In the genomic region with DNA sequence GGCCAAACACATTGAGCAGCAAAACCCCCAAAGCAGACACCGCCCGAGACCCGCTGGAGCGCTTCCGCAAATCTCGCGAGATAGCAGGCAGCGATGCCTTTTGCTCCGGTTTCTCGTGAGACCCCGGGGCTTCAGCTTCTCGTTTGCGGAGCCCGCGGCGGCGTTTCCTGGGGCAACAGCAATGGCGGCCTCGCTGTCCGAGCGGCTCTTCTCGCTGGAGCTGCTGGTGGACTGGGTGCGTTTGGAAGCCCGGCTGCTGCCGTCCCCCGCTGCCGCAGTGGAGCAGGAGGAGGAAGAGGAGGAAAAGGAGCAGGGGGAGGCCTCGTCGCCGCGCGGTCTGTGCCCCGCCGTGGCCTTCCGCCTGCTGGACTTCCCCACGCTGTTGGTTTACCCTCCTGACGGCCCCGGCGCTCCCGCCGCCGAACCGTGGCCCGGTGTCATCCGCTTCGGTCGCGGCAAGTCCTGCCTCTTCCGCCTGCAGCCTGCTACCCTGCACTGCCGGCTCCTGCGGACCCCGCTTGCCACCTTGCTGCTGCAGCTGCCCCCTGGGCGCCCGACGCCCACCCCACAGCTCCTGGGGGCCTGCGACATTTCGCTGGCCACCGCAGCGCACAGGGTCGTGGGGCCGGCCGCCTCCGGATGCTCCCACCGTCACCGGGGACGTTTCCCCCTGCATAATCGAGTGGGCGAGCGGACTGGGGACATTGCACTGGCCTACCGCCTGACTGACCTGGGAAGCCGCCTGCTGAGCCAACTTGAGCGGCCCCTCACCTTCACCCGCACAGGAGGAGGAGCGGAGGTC, we compare ENCODE assay signal across 9 cellular contexts. TPM values are rescaled to one million over a fixed set of nuclear protein-coding genes. Genes with fewer than 3 reads are reported as not detected.
DNase-seq lines count a peak whose midpoint lies in the region; ATAC-seq, FAIRE-seq and TF ChIP-seq lines count a peak whose summit lies in the region.
"Had no signal": no experiment of that assay in that cellular context is flagged by ENCODE, and none has a peak within 500 bp of the region (broad histone marks: within the 10 kb centered on the region; RNA-seq: fewer than 3 reads in every experiment).

A gene with protein sequence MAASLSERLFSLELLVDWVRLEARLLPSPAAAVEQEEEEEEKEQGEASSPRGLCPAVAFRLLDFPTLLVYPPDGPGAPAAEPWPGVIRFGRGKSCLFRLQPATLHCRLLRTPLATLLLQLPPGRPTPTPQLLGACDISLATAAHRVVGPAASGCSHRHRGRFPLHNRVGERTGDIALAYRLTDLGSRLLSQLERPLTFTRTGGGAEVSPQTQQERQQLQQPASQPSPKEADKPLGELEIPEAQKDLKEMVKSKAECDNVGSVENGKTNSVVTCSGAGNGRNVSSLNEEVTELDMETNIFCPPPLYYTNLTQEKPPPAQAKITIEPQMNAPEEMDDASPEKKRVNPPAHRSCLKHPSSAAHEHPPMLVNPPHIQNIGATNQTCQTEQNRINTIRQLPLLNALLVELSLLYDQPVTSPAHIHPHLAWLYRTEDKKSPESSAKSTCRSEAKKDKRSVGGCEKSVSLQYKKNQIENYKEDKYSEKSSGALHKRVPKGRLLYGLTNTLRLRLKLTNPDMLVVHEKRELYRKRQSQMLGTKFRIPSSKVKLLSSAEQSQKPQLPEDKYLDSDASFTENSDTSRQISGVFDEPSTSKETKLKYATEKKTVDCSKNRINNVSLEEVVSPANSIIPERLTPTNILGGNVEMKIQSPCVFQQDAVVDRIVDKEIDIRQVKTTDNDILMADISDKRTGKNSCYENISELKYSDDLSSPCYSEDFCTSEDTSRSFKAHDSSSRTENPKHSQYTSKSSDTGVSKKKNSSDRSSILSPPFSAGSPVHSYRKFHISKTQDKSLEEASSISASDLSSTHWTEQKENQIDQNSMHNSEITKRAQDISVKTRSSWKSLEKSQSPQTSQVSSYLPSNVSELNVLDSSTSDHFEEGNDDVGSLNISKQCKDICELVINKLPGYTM (plus strand): TSS at position 148 of the 802 bp plus-strand sequence. CDS start 34 bp downstream, at position 182.

- intact Hi-C loops in ascending aorta (cut with DNase I), result no loop called here

- H3K4me2 ChIP-seq in Karpas-422 (ENCODE audit: low read depth, low read length, poor library complexity, severe bottlenecking), result peak within 1 kb of the TSS; percentile 77

- H3K4me3 ChIP-seq in Karpas-422 (ENCODE audit: low read length), result peak within 1 kb of the TSS; percentile 73
- peak within 1 kb of the TSS; percentile 71 to 81 for H3K4me3 ChIP-seq in ascending aorta
- H3K4me3 ChIP-seq: SJSA1 had no signal

- no peaks in the 10 kb centered on the region for H4K20me1 ChIP-seq in Karpas-422 (ENCODE audit: insufficient read depth, low read depth, low read length)

- H3K36me3 ChIP-seq in Karpas-422 (ENCODE audit: insufficient read depth, low read length) (no peaks in the 10 kb centered on the region), ascending aorta (no peaks in the 10 kb centered on the region)
- H3K36me3 ChIP-seq: SJSA1 had no signal

- H3K27me3 ChIP-seq in Karpas-422 (ENCODE audit: low read length), result no peaks in the 10 kb centered on the region
- no peaks in the 10 kb centered on the region for H3K27me3 ChIP-seq in ascending aorta
- H3K27me3 ChIP-seq: SJSA1 had no signal

- DNase-seq in DMS 273 (lab: John Stamatoyannopoulos, UW; ENCODE audit: unreplicated experiment), result peak; percentile 94
- peak; percentile 96 for DNase-seq in Karpas-422
- peak; percentile 25 for DNase-seq in T-helper 22 cell (ENCODE audit: low read depth)
- DNase-seq in ascending aorta (ENCODE audit: low spot score in 2 of 2), result peak in 1 of 2 donors; percentile 72
- DNase-seq in hepatic stellate cell (ENCODE audit: low spot score), result peak; percentile 76
- DNase-seq in renal cortical epithelial cell (ENCODE audit: low read depth), result peak; percentile 56
- peak; percentile 86 for DNase-seq in urothelium cell line (ENCODE audit: low spot score)

- H2AFZ ChIP-seq in Karpas-422 (ENCODE audit: low read length), result peak within 1 kb of the TSS; percentile 94

- peaks cover 17% of the 10 kb centered on the region for H3K4me1 ChIP-seq in Karpas-422 (ENCODE audit: low read length)
- H3K4me1 ChIP-seq in ascending aorta, result peaks cover 0 to 6% of the 10 kb centered on the region in 2 donors
- H3K4me1 ChIP-seq: SJSA1 had no signal

- H3K79me2 ChIP-seq in Karpas-422 (ENCODE audit: low read length), result no peaks in the 10 kb centered on the region

- no peak for TF ChIP-seq CTCF in ascending aorta (IDR thresholded peaks at IDR 0.05)

- no peaks in the 10 kb centered on the region for H3K9me2 ChIP-seq in Karpas-422 (replicated peaks; ENCODE audit: insufficient read depth, low read length)

- peak within 1 kb of the TSS; percentile 80 for H3K9ac ChIP-seq in Karpas-422 (ENCODE audit: low read length)

- ATAC-seq in GM21447 (IDR thresholded peaks at IDR 0.05; ENCODE audit: unreplicated experiment), result peak; percentile 93

- no peak within 1 kb of the TSS for H3K27ac ChIP-seq in Karpas-422 (ENCODE audit: low read length)
- peak within 1 kb of the TSS; percentile 39 to 54 for H3K27ac ChIP-seq in ascending aorta
- H3K27ac ChIP-seq: SJSA1 had no signal

- no peak for FAIRE-seq in urothelium cell line (lab: Jason Lieb, UNC)

- H3K9me3 ChIP-seq in Karpas-422 (ENCODE audit: low read length), result no peaks in the 10 kb centered on the region
- no peaks in the 10 kb centered on the region for H3K9me3 ChIP-seq in ascending aorta
- H3K9me3 ChIP-seq: SJSA1 had no signal

RNA-seq across cellular contexts. Expression of the gene that starts here (rescaled TPM):
- 8.2 and 8.7 TPM in 2 replicates for total RNA-seq in Karpas-422 (2014; rRNA removed; shearing (Covaris generic); ENCODE audit: low replicate concordance)
- 0.85 TPM for total RNA-seq in ascending aorta
- 2.4 and 4.7 TPM in 2 replicates for total RNA-seq in renal cortical epithelial cell
- total RNA-seq: SJSA1 had no signal
